In genomic region chr19:17023805-17024204, GRCh38 we compare ENCODE assay signal across 29 cellular contexts. TPM values are rescaled to one million over a fixed set of nuclear protein-coding genes. Genes with fewer than 3 reads are reported as not detected.
"Had no signal": no experiment of that assay in that cellular context is flagged by ENCODE, and none has a peak within 500 bp of the region (broad histone marks: within the 10 kb centered on the region; RNA-seq: fewer than 3 reads in every experiment).

No MANE protein-coding gene starts in this region.

- H3K9me3 Mint-ChIP-seq: activated naive CD4-positive, alpha-beta T cell treated with anti-CD3 and anti-CD28 coated beads, Interleukin-2, amount 50 U/mL, for 24 hours had no signal

- FAIRE-seq: colon, endometrium, endothelial cell of umbilical vein had no signal

- H3K27ac Mint-ChIP-seq: activated CD4-positive, alpha-beta T cell treated with anti-CD3 and anti-CD28 coated beads, Interleukin-2, amount 10 ng/mL, durations not matched to agents 7 days and 5 days; activated CD8-positive, alpha-beta T cell treated with anti-CD3 and anti-CD28 coated beads for 36 hours; activated naive CD4-positive, alpha-beta T cell treated with anti-CD3 and anti-CD28 coated beads for 36 hours; activated naive CD4-positive, alpha-beta T cell treated with anti-CD3 and anti-CD28 coated beads, Interleukin-2, amount 50 U/mL, for 24 hours; activated naive CD8-positive, alpha-beta T cell treated with anti-CD3 and anti-CD28 coated beads for 36 hours; activated naive CD8-positive, alpha-beta T cell treated with anti-CD3 and anti-CD28 coated beads, Interleukin-2, amount 50 U/mL, for 24 hours; activated T-helper 17 cell treated with anti-CD3 and anti-CD28 coated beads, Interleukin-2, amount 50 U/mL, for 72 hours had no signal

- H3K36me3 ChIP-seq: adrenal gland, esophagus squamous epithelium, gastroesophageal sphincter, heart right ventricle had no signal

- H3K9me3 ChIP-seq: adrenal gland had no signal

- H3K27ac ChIP-seq: adrenal gland, body of pancreas, epithelial cell of prostate, esophagus squamous epithelium, gastroesophageal sphincter had no signal

- H3K4me1 ChIP-seq: body of pancreas had no signal

- H3K4me3 Mint-ChIP-seq: activated CD4-positive, alpha-beta T cell treated with anti-CD3 and anti-CD28 coated beads, Interleukin-2, amount 10 ng/mL, durations not matched to agents 7 days and 5 days; activated CD8-positive, alpha-beta T cell treated with anti-CD3 and anti-CD28 coated beads for 36 hours; activated naive CD4-positive, alpha-beta T cell treated with anti-CD3 and anti-CD28 coated beads for 36 hours; activated naive CD4-positive, alpha-beta T cell treated with anti-CD3 and anti-CD28 coated beads, Interleukin-2, amount 50 U/mL, for 24 hours; activated naive CD8-positive, alpha-beta T cell treated with anti-CD3 and anti-CD28 coated beads for 36 hours; activated naive CD8-positive, alpha-beta T cell treated with anti-CD3 and anti-CD28 coated beads, Interleukin-2, amount 50 U/mL, for 24 hours; activated T-cell treated with anti-CD3 and anti-CD28 coated beads, Interleukin-2, amount 50 U/mL, for 4 hours; activated T-helper 17 cell treated with anti-CD3 and anti-CD28 coated beads, Interleukin-2, amount 50 U/mL, for 72 hours had no signal

- H3K4me3 ChIP-seq: adrenal gland, body of pancreas, esophagus squamous epithelium, gastroesophageal sphincter, heart right ventricle had no signal

- H3K27me3 ChIP-seq: body of pancreas had no signal

- DNase-seq: activated CD4-positive, alpha-beta T cell treated with anti-CD3 and anti-CD28 coated beads for 4 hours; activated CD4-positive, alpha-beta T cell treated with anti-CD3 and anti-CD28 coated beads, Interleukin-2, amount 10 ng/mL, durations not matched to agents 7 days and 5 days; activated CD4-positive, alpha-beta T cell treated with anti-CD3 and anti-CD28 coated beads, Interleukin-2, amount 50 U/mL, for 4 hours; activated CD4-positive, CD25-positive, alpha-beta regulatory T cell; activated CD4-positive, CD25-positive, alpha-beta regulatory T cell treated with anti-CD3 and anti-CD28 coated beads, Interleukin-2, amount 50 U/mL, for 72 hours; activated CD8-positive, alpha-beta memory T cell treated with anti-CD3 and anti-CD28 coated beads for 24 hours; activated CD8-positive, alpha-beta T cell treated with anti-CD3 and anti-CD28 coated beads for 36 hours; activated effector memory CD4-positive, alpha-beta T cell treated with anti-CD3 and anti-CD28 coated beads, Interleukin-2, amount 50 U/mL, for 16 hours; activated naive CD4-positive, alpha-beta T cell treated with anti-CD3 and anti-CD28 coated beads for 36 hours; activated naive CD8-positive, alpha-beta T cell treated with anti-CD3 and anti-CD28 coated beads for 36 hours; activated naive CD8-positive, alpha-beta T cell treated with anti-CD3 and anti-CD28 coated beads, Interleukin-2, amount 50 U/mL, for 24 hours; activated T-cell treated with anti-CD3 and anti-CD28 coated beads, Interleukin-2, amount 50 U/mL, for 4 hours; adrenal gland; amygdala; aorta; body of pancreas; caudate nucleus; effector CD8-positive, alpha-beta T cell; esophagus squamous epithelium; foreskin melanocyte; heart right ventricle; T-helper 2 cell had no signal

- ATAC-seq: activated CD8-positive, alpha-beta T cell treated with anti-CD3 and anti-CD28 coated beads for 36 hours; activated naive CD8-positive, alpha-beta T cell treated with anti-CD3 and anti-CD28 coated beads, Interleukin-2, amount 50 U/mL, for 24 hours; activated T-cell treated with anti-CD3 and anti-CD28 coated beads, Interleukin-2, amount 50 U/mL, for 4 hours; activated T-helper 17 cell treated with anti-CD3 and anti-CD28 coated beads, Interleukin-2, amount 50 U/mL, for 72 hours; body of pancreas; gastroesophageal sphincter; heart right ventricle had no signal

- H3K4me1 Mint-ChIP-seq: activated CD4-positive, alpha-beta T cell treated with anti-CD3 and anti-CD28 coated beads, Interleukin-2, amount 10 ng/mL, durations not matched to agents 7 days and 5 days had no signal

RNA-seq across cellular contexts. Expression of gene CPAMD8, which starts 2.8 kb away (rescaled TPM):
- total RNA-seq: activated CD8-positive, alpha-beta T cell treated with anti-CD3 and anti-CD28 coated beads for 36 hours had no signal
